ENCODE assay signal across 14 cellular contexts in genomic region chr2:197674060-197674459, GRCh38. TPM values are rescaled to one million over a fixed set of nuclear protein-coding genes. Genes with fewer than 3 reads are reported as not detected.
DNase-seq lines count a peak whose midpoint lies in the region; ATAC-seq, FAIRE-seq and TF ChIP-seq lines count a peak whose summit lies in the region.
"Had no signal": no experiment of that assay in that cellular context is flagged by ENCODE, and none has a peak within 500 bp of the region (broad histone marks: within the 10 kb centered on the region; RNA-seq: fewer than 3 reads in every experiment).

No MANE protein-coding gene starts in this region.

- TF ChIP-seq CTCF in WI38 (IDR thresholded peaks at IDR 0.05; ENCODE audit: low read depth, low read length) (no peak), suprapubic skin (IDR thresholded peaks at IDR 0.05) (no peak), uterus (IDR thresholded peaks at IDR 0.05) (no peak)

- no peaks in the 10 kb centered on the region for H3K36me3 Mint-ChIP-seq in T-helper 17 cell (ENCODE audit: low read depth)

- no peak for TF ChIP-seq EP300 in suprapubic skin (IDR thresholded peaks at IDR 0.05)

- peaks cover 28% of the 10 kb centered on the region for H3K27me3 Mint-ChIP-seq in T-helper 17 cell

- H3K27me3 ChIP-seq in suprapubic skin, result no peaks in the 10 kb centered on the region
- H3K27me3 ChIP-seq in uterus, result no peaks in the 10 kb centered on the region
- H3K27me3 ChIP-seq: SJCRH30 had no signal

- peak overlapping the region; percentile 53 for H3K4me3 ChIP-seq in WI38 (ENCODE audit: low read depth, low read length)
- peak overlapping the region; percentile 50 for H3K4me3 ChIP-seq in mesodermal cell (ENCODE audit: extremely low read depth, insufficient read depth, low read length, poor library complexity, severe bottlenecking)
- H3K4me3 ChIP-seq in suprapubic skin, result peak overlapping the region; percentile 35
- H3K4me3 ChIP-seq in uterus, result peak overlapping the region in 1 of 2 donors; percentile 40
- H3K4me3 ChIP-seq: mucosa of descending colon, SJCRH30 had no signal

- TF ChIP-seq POLR2A in suprapubic skin (IDR thresholded peaks at IDR 0.05) (no peak), uterus (IDR thresholded peaks at IDR 0.05) (no peak)

- H3K36me3 ChIP-seq in mesodermal cell (ENCODE audit: control insufficient read depth, insufficient read depth, low read length) (peaks cover 9% of the 10 kb centered on the region), suprapubic skin (no peaks in the 10 kb centered on the region), uterus (no peaks in the 10 kb centered on the region)
- H3K36me3 ChIP-seq: SJCRH30, WERI-Rb-1 had no signal

- no peak overlapping the region for H3K4me3 Mint-ChIP-seq in T-helper 17 cell

- ATAC-seq in T-helper 17 cell, result no peak
- ATAC-seq: mucosa of descending colon; stimulated activated naive CD8-positive, alpha-beta T cell treated with anti-CD3 and anti-CD28 coated beads, Interleukin-15, Interleukin-2, amounts not matched to agents 100 U/mL and 50 U/mL, for 24 hours had no signal

- DNase-seq in suprapubic skin (ENCODE audit: low spot score in 2 of 2) (no peak), uterus (no peak), T-helper 17 cell (no peak)
- no peak for DNase-seq in activated CD8-positive, alpha-beta memory T cell treated with anti-CD3 and anti-CD28 coated beads for 24 hours
- DNase-seq: activated naive CD4-positive, alpha-beta T cell treated with Interleukin-2 at 50 U/mL for 16 hours; mucosa of descending colon; stimulated activated naive CD8-positive, alpha-beta T cell treated with anti-CD3 and anti-CD28 coated beads, Interleukin-15, Interleukin-2, amounts not matched to agents 100 U/mL and 50 U/mL, for 24 hours; WERI-Rb-1 had no signal

- H3K27ac ChIP-seq in mesodermal cell (ENCODE audit: low read depth, low read length, severe bottlenecking), result no peak overlapping the region
- H3K27ac ChIP-seq in suprapubic skin, result no peak overlapping the region
- peak overlapping the region in 1 of 2 donors; percentile 88 for H3K27ac ChIP-seq in uterus
- H3K27ac ChIP-seq: SJCRH30, WERI-Rb-1 had no signal

- H3K4me1 Mint-ChIP-seq in T-helper 17 cell, result peaks cover 2% of the 10 kb centered on the region

- peak; percentile 81 for FAIRE-seq in endometrium (lab: Jason Lieb, UNC)
- FAIRE-seq: H54 had no signal

- no peak overlapping the region for H3K27ac Mint-ChIP-seq in T-helper 17 cell

- WGBS in mesodermal cell (ENCODE audit: insufficient coverage in 2 of 2), 2 experiments, result no CpG with 5 or more reads among the region's 1 CpG
- WGBS in suprapubic skin, result 38% methylated on average over 1 of the region's 1 CpG

- intact Hi-C loops in uterus (cut with DNase I; ENCODE audit: low total_unique reads), result no loop called here

- H3K4me1 ChIP-seq in mesodermal cell (ENCODE audit: control insufficient read depth, insufficient read depth, low read length, poor library complexity, severe bottlenecking) (peaks cover 14% of the 10 kb centered on the region), suprapubic skin (no peaks in the 10 kb centered on the region), uterus (no peaks in the 10 kb centered on the region)
- H3K4me1 ChIP-seq: SJCRH30 had no signal

- no peaks in the 10 kb centered on the region for H3K9me3 ChIP-seq in mesodermal cell (ENCODE audit: control insufficient read depth, low read length)
- H3K9me3 ChIP-seq in suprapubic skin, result no peaks in the 10 kb centered on the region
- H3K9me3 ChIP-seq in uterus, result no peaks in the 10 kb centered on the region
- no peaks in the 10 kb centered on the region for H3K9me3 ChIP-seq in T-helper 17 cell (ENCODE audit: control insufficient read depth, low read length, poor library complexity, severe bottlenecking)
- H3K9me3 ChIP-seq: mucosa of descending colon, SJCRH30 had no signal

RNA-seq across cellular contexts. Expression of gene RFTN2, which starts 1.3 kb away (rescaled TPM):
- 24.1 TPM for polyA plus RNA-seq in mesodermal cell (2013, experiment 1 of 2)
- polyA plus RNA-seq in mesodermal cell (2013, experiment 2 of 2), result 25.7 TPM
- 1 to 10 TPM; 1.4 to 5.8 (median 5.0) TPM for total RNA-seq in suprapubic skin
- 10 to 100 TPM in 2 of 4 donors, 1 to 10 TPM in 2; 2.0 to 26.7 (median 9.5) TPM for total RNA-seq in uterus
- under 1 TPM in 1 of 2 donors, not detected in 1; 0.05 TPM for total RNA-seq in T-helper 17 cell
- total RNA-seq: M059J had no signal

RNA-seq across cellular contexts. Expression of gene MARS2, which starts 31.1 kb away (rescaled TPM):
- polyA plus RNA-seq in mesodermal cell (2013, experiment 1 of 2), result 5.3 TPM
- polyA plus RNA-seq in mesodermal cell (2013, experiment 2 of 2), result 4.5 TPM
- total RNA-seq in suprapubic skin (10 to 100 TPM in 3 of 4 donors, 1 to 10 TPM in 1; 9.4 to 17.3 (median 12.5) TPM), uterus (10 to 100 TPM in 1 of 4 donors, 1 to 10 TPM in 2, not detected in 1; 4.7 to 17.9 (median 8.0) TPM), T-helper 17 cell (10 to 100 TPM in 1 of 2 donors, 1 to 10 TPM in 1; 9.0 to 10.5 TPM)
